16 cellular contexts compared by ENCODE assay signal in genomic region chr11:45647329-45647728, GRCh38. TPM values are rescaled to one million over a fixed set of nuclear protein-coding genes. Genes with fewer than 3 reads are reported as not detected.
"Had no signal": no experiment of that assay in that cellular context is flagged by ENCODE, and none has a peak within 500 bp of the region (broad histone marks: within the 10 kb centered on the region; RNA-seq: fewer than 3 reads in every experiment).

No MANE protein-coding gene starts in this region.

- H3K4me3 Mint-ChIP-seq: dendritic cell treated with granulocyte-macrophage colony-stimulating factor and Interleukin-4, amounts not matched to agents 40 ng/mL and 50 ng/mL, for 4 days; endodermal cell; memory B cell; natural killer cell had no signal

- H3K9me3 Mint-ChIP-seq: dendritic cell treated with granulocyte-macrophage colony-stimulating factor and Interleukin-4, amounts not matched to agents 40 ng/mL and 50 ng/mL, for 4 days; endodermal cell; memory B cell; natural killer cell had no signal

- DNase-seq: effector CD8-positive, alpha-beta T cell; foreskin keratinocyte; heart left ventricle; kidney; natural killer cell; stimulated activated CD4-positive, alpha-beta T cell treated with anti-CD3 and anti-CD28 coated beads, Interleukin-12 subunit alpha, Interleukin-12 subunit beta, amount 100 ng/mL, for 4 hours; stimulated activated CD4-positive, alpha-beta T cell treated with anti-CD3 and anti-CD28 coated beads, Interleukin-1b, Interleukin-23, amount 100 ng/mL, for 48 hours; stimulated activated CD4-positive, alpha-beta T cell treated with anti-CD3 and anti-CD28 coated beads, Interleukin-4, amount 100 ng/mL, for 1 hour; stimulated activated CD8-positive, alpha-beta memory T cell treated with anti-CD3 and anti-CD28 coated beads, Interleukin-4, amount 100 ng/mL, for 48 hours; stimulated activated naive CD4-positive, alpha-beta T cell treated with Interleukin-2 at 50 U/mL for 16 hours; upper lobe of left lung had no signal

- H3K36me3 Mint-ChIP-seq: memory B cell, natural killer cell had no signal

- ATAC-seq: sciatic nerve had no signal

- H3K27ac Mint-ChIP-seq: dendritic cell treated with granulocyte-macrophage colony-stimulating factor and Interleukin-4, amounts not matched to agents 40 ng/mL and 50 ng/mL, for 4 days; endodermal cell; memory B cell; natural killer cell had no signal

- H3K4me1 Mint-ChIP-seq: memory B cell had no signal

RNA-seq across cellular contexts. Expression of gene CHST1, which starts 18.1 kb away (rescaled TPM):
- total RNA-seq: foreskin keratinocyte, mononuclear cell, natural killer cell had no signal
